ENCODE assay signal across 13 cellular contexts in genomic region chr1:55572878-55573734, GRCh38.
DNase-seq lines count a peak whose midpoint lies in the region; ATAC-seq and TF ChIP-seq lines count a peak whose summit lies in the region.
"Had no signal": no experiment of that assay in that cellular context is flagged by ENCODE, and none has a peak within 500 bp of the region (broad histone marks: within the 10 kb centered on the region; RNA-seq: fewer than 3 reads in every experiment).

No MANE protein-coding gene starts in this region.

- WGBS in mesendoderm (ENCODE audit: extremely low coverage, insufficient coverage, low lambda C conversion rate) = no CpG with 5 or more reads among the region's 14 CpGs

- no peak overlapping the region for H3K23ac ChIP-seq in mesendoderm (ENCODE audit: low read length)

- TF ChIP-seq CTCF in fibroblast of pulmonary artery (IDR thresholded peaks at IDR 0.05; ENCODE audit: low read length, missing control alignments) = no peak

- no peak overlapping the region for H2BK15ac ChIP-seq in mesendoderm (replicated peaks; ENCODE audit: low read depth)

- no peak overlapping the region for H2BK120ac ChIP-seq in mesendoderm (ENCODE audit: low read depth, low read length)

- no peaks in the 10 kb centered on the region for H3K9me3 Mint-ChIP-seq in stimulated activated effector memory CD8-positive, alpha-beta T cell treated with anti-CD3 and anti-CD28 coated beads, Interleukin-12 subunit alpha, Interleukin-12 subunit beta, amount 100 ng/mL, for 72 hours
- H3K9me3 Mint-ChIP-seq: activated naive CD4-positive, alpha-beta T cell treated with anti-CD3 and anti-CD28 coated beads for 36 hours had no signal

- peak; percentile 18 for DNase-seq in NCI-H2171 treated with DMSO at 0.1 percent for 48 hours (lab: John Stamatoyannopoulos, UW)
- no peak for DNase-seq in NCI-H2171 (lab: John Stamatoyannopoulos, UW)
- peak; percentile 89 for DNase-seq in SW480 (ENCODE audit: low spot score)
- DNase-seq in fibroblast of pulmonary artery (ENCODE audit: low read depth) = peak; percentile 27
- DNase-seq in stimulated activated effector memory CD8-positive, alpha-beta T cell treated with anti-CD3 and anti-CD28 coated beads, Interleukin-12 subunit alpha, Interleukin-12 subunit beta, amount 100 ng/mL, for 72 hours (ENCODE audit: low spot score in 2 of 2) = no peak
- no peak for DNase-seq in NCI-H446 treated with DMSO at 0.1 percent for 48 hours (lab: John Stamatoyannopoulos, UW)
- DNase-seq in mesendoderm = no peak
- DNase-seq in iPS-NIHi11 (ENCODE audit: low spot score) = no peak
- DNase-seq: activated naive CD4-positive, alpha-beta T cell treated with anti-CD3 and anti-CD28 coated beads for 36 hours; central memory CD4-positive, alpha-beta T cell; NCI-H2029 treated with DMSO at 0.1 percent for 48 hours; occipital lobe had no signal

- no peak overlapping the region for H3K18ac ChIP-seq in mesendoderm (ENCODE audit: low read length)

- no peak overlapping the region for H3K4me2 ChIP-seq in mesendoderm (ENCODE audit: low read length)

- H3K27ac ChIP-seq in mesendoderm (ENCODE audit: low read depth, low read length) = no peak overlapping the region
- H3K27ac ChIP-seq: 22Rv1 had no signal

- H3K27ac Mint-ChIP-seq in stimulated activated effector memory CD8-positive, alpha-beta T cell treated with anti-CD3 and anti-CD28 coated beads, Interleukin-12 subunit alpha, Interleukin-12 subunit beta, amount 100 ng/mL, for 72 hours = no peak overlapping the region
- H3K27ac Mint-ChIP-seq: activated naive CD4-positive, alpha-beta T cell treated with anti-CD3 and anti-CD28 coated beads for 36 hours had no signal

- H3K79me1 ChIP-seq in mesendoderm (ENCODE audit: low read length) = no peaks in the 10 kb centered on the region

- no peak overlapping the region for H3K4me3 Mint-ChIP-seq in stimulated activated effector memory CD8-positive, alpha-beta T cell treated with anti-CD3 and anti-CD28 coated beads, Interleukin-12 subunit alpha, Interleukin-12 subunit beta, amount 100 ng/mL, for 72 hours
- H3K4me3 Mint-ChIP-seq: activated naive CD4-positive, alpha-beta T cell treated with anti-CD3 and anti-CD28 coated beads for 36 hours had no signal

- H2AK5ac ChIP-seq in mesendoderm (ENCODE audit: low read length) = no peak overlapping the region

- no peaks in the 10 kb centered on the region for H3K79me2 ChIP-seq in mesendoderm (ENCODE audit: control insufficient read depth, insufficient read depth, low read length)

- H4K5ac ChIP-seq in mesendoderm (ENCODE audit: low read length) = no peak overlapping the region

- ATAC-seq in stimulated activated effector memory CD8-positive, alpha-beta T cell treated with anti-CD3 and anti-CD28 coated beads, Interleukin-12 subunit alpha, Interleukin-12 subunit beta, amount 100 ng/mL, for 72 hours = peak; percentile 29

- no peak overlapping the region for H4K8ac ChIP-seq in mesendoderm (ENCODE audit: low read depth, low read length)

- no peak overlapping the region for H3K4ac ChIP-seq in mesendoderm (ENCODE audit: low read depth, low read length)

- H2BK5ac ChIP-seq in mesendoderm (ENCODE audit: low read length) = no peak overlapping the region

- H3K4me1 ChIP-seq in mesendoderm (ENCODE audit: control insufficient read depth, low read depth, low read length) = no peaks in the 10 kb centered on the region

- no peaks in the 10 kb centered on the region for H3K4me1 Mint-ChIP-seq in stimulated activated effector memory CD8-positive, alpha-beta T cell treated with anti-CD3 and anti-CD28 coated beads, Interleukin-12 subunit alpha, Interleukin-12 subunit beta, amount 100 ng/mL, for 72 hours

- no peak overlapping the region for H3K9ac ChIP-seq in mesendoderm (ENCODE audit: low read length)

- no peaks in the 10 kb centered on the region for H3K36me3 Mint-ChIP-seq in stimulated activated effector memory CD8-positive, alpha-beta T cell treated with anti-CD3 and anti-CD28 coated beads, Interleukin-12 subunit alpha, Interleukin-12 subunit beta, amount 100 ng/mL, for 72 hours

- H3K36me3 ChIP-seq in mesendoderm (ENCODE audit: control insufficient read depth, insufficient read depth, low read length) = no peaks in the 10 kb centered on the region

- H3K56ac ChIP-seq in mesendoderm (ENCODE audit: low read length) = no peak overlapping the region

- no peaks in the 10 kb centered on the region for H3K27me3 ChIP-seq in mesendoderm (ENCODE audit: insufficient read depth, low read length, poor library complexity)

- H3K4me3 ChIP-seq in fibroblast of pulmonary artery (replicated peaks; ENCODE audit: low read depth, low read length) (no peak overlapping the region), mesendoderm (ENCODE audit: low read length) (no peak overlapping the region)

Comparison
In these comparisons a context has a peak if more than half of its experiments do, and no peak if none do; other contexts are left out.
1. DNase-seq: peak in NCI-H2171 treated with DMSO at 0.1 percent for 48 hours (single experiment), SW480 (single experiment) and fibroblast of pulmonary artery (single experiment); none in NCI-H2171 (single experiment), stimulated activated effector memory CD8-positive, alpha-beta T cell treated with anti-CD3 and anti-CD28 coated beads, Interleukin-12 subunit alpha, Interleukin-12 subunit beta, amount 100 ng/mL, for 72 hours (0 of 2), NCI-H446 treated with DMSO at 0.1 percent for 48 hours (single experiment), mesendoderm (single experiment) and iPS-NIHi11 (single experiment).